ENCODE assay signal across 8 cellular contexts in genomic region chr2:108719149-108720044, GRCh38. TPM values are rescaled to one million over a fixed set of nuclear protein-coding genes. Genes with fewer than 3 reads are reported as not detected.
DNase-seq lines count a peak whose midpoint lies in the region; ATAC-seq, FAIRE-seq and TF ChIP-seq lines count a peak whose summit lies in the region.

Gene RANBP2, plus strand, starts transcription at chr2:108719482. Its CDS starts 125 bp downstream, at chr2:108719607.

- peak; percentile 95 for TF ChIP-seq POLR2A in H54 (IDR thresholded peaks at IDR 0.05; ENCODE audit: low read depth, low read length)

- no peaks in the 10 kb centered on the region for H3K27me3 ChIP-seq in fibroblast of lung (ENCODE audit: control insufficient read depth, insufficient read depth, low read length)
- no peaks in the 10 kb centered on the region for H3K27me3 ChIP-seq in naive thymus-derived CD4-positive, alpha-beta T cell (ENCODE audit: control insufficient read depth in 2 of 2, insufficient read depth in 2 of 2, low read length in 2 of 2)

- H3K27ac ChIP-seq in RWPE1 (peak within 1 kb of the TSS; percentile 88), fibroblast of lung (ENCODE audit: insufficient read depth, low read length) (peak within 1 kb of the TSS; percentile 96)
- peak within 1 kb of the TSS; percentile 96 for H3K27ac ChIP-seq in naive thymus-derived CD4-positive, alpha-beta T cell (ENCODE audit: low read depth, low read length)

- H3K4me1 ChIP-seq in fibroblast of lung (ENCODE audit: control insufficient read depth, extremely low read depth, insufficient read depth, low read length), result no peaks in the 10 kb centered on the region
- peaks cover 5 to 6% of the 10 kb centered on the region in 2 donors for H3K4me1 ChIP-seq in naive thymus-derived CD4-positive, alpha-beta T cell (ENCODE audit: control insufficient read depth in 2 of 2, insufficient read depth in 2 of 2, low read length in 2 of 2)

- ATAC-seq in activated T-helper 17 cell treated with anti-CD3 and anti-CD28 coated beads, Interleukin-2, amount 50 U/mL, for 72 hours (replicated peaks), result peak; percentile 99
- peak; percentile 98 for ATAC-seq in naive thymus-derived CD4-positive, alpha-beta T cell
- ATAC-seq in stimulated activated memory B cell treated with anti-CD40 and anti-IgM and Interleukin-4, amounts not matched to agents 10 μg/mL and 1 μg/mL and 100 μg/mL, for 72 hours, result peak; percentile 100

- intact Hi-C loops in naive thymus-derived CD4-positive, alpha-beta T cell (cut with micrococcal nuclease), result loop anchor here (1.0 to 10.0 kb wide), 7 partner anchors 67 to 1485 kb away; partner anchors contain the start of genes CCDC138 (in 2 of the 2), GCC2 (in 2 of the 2), LIMS1 (in 2 of the 2) and NPHP1 (in 1 of the 2)

- H3K4me1 Mint-ChIP-seq in activated T-helper 17 cell treated with anti-CD3 and anti-CD28 coated beads, Interleukin-2, amount 50 U/mL, for 72 hours, result peaks cover 6% of the 10 kb centered on the region
- H3K4me1 Mint-ChIP-seq in naive thymus-derived CD4-positive, alpha-beta T cell, result peaks cover 14 to 43% (median 31%) of the 10 kb centered on the region in 7 donors
- peaks cover 29% of the 10 kb centered on the region for H3K4me1 Mint-ChIP-seq in stimulated activated memory B cell treated with anti-CD40 and anti-IgM and Interleukin-4, amounts not matched to agents 10 μg/mL and 1 μg/mL and 100 μg/mL, for 72 hours

- peaks cover 33% of the 10 kb centered on the region for H3K79me2 ChIP-seq in fibroblast of lung (ENCODE audit: control insufficient read depth, insufficient read depth, low read length)

- DNase-seq in ELF-1 (ENCODE audit: low read depth, low spot score) (peak; percentile 98), H54 (ENCODE audit: insufficient read length, low spot score) (peak; percentile 85), LoVo (ENCODE audit: low spot score) (peak; percentile 95), RWPE1 (ENCODE audit: low spot score) (peak; percentile 73), fibroblast of lung (ENCODE audit: low read depth in 2 of 2) (peak; percentile 99)
- peak; percentile 86 to 95 (median 93) for DNase-seq in naive thymus-derived CD4-positive, alpha-beta T cell

- H3K4me3 Mint-ChIP-seq in activated T-helper 17 cell treated with anti-CD3 and anti-CD28 coated beads, Interleukin-2, amount 50 U/mL, for 72 hours, result peak within 1 kb of the TSS; percentile 99
- peak within 1 kb of the TSS; percentile 94 to 98 (median 97) for H3K4me3 Mint-ChIP-seq in naive thymus-derived CD4-positive, alpha-beta T cell
- peak within 1 kb of the TSS; percentile 92 for H3K4me3 Mint-ChIP-seq in stimulated activated memory B cell treated with anti-CD40 and anti-IgM and Interleukin-4, amounts not matched to agents 10 μg/mL and 1 μg/mL and 100 μg/mL, for 72 hours

- peak; percentile 89 for FAIRE-seq in H54 (lab: Jason Lieb, UNC)

- peaks cover 28% of the 10 kb centered on the region for H3K36me3 Mint-ChIP-seq in activated T-helper 17 cell treated with anti-CD3 and anti-CD28 coated beads, Interleukin-2, amount 50 U/mL, for 72 hours (ENCODE audit: low read depth)
- H3K36me3 Mint-ChIP-seq in naive thymus-derived CD4-positive, alpha-beta T cell, result peaks cover 0 to 1% (median 0%) of the 10 kb centered on the region in 5 donors
- H3K36me3 Mint-ChIP-seq in stimulated activated memory B cell treated with anti-CD40 and anti-IgM and Interleukin-4, amounts not matched to agents 10 μg/mL and 1 μg/mL and 100 μg/mL, for 72 hours, result no peaks in the 10 kb centered on the region

- H3K27me3 Mint-ChIP-seq in activated T-helper 17 cell treated with anti-CD3 and anti-CD28 coated beads, Interleukin-2, amount 50 U/mL, for 72 hours, result no peaks in the 10 kb centered on the region
- no peaks in the 10 kb centered on the region for H3K27me3 Mint-ChIP-seq in naive thymus-derived CD4-positive, alpha-beta T cell
- H3K27me3 Mint-ChIP-seq in stimulated activated memory B cell treated with anti-CD40 and anti-IgM and Interleukin-4, amounts not matched to agents 10 μg/mL and 1 μg/mL and 100 μg/mL, for 72 hours, result no peaks in the 10 kb centered on the region

- no peaks in the 10 kb centered on the region for H4K20me1 ChIP-seq in fibroblast of lung (ENCODE audit: control insufficient read depth, extremely low read depth, insufficient read depth, low read length)

- H3K9ac ChIP-seq in fibroblast of lung (ENCODE audit: insufficient read depth, low read length), result peak within 1 kb of the TSS; percentile 95

- no peaks in the 10 kb centered on the region for H3K9me3 ChIP-seq in fibroblast of lung (ENCODE audit: control insufficient read depth, insufficient read depth, low read depth, low read length)
- no peaks in the 10 kb centered on the region for H3K9me3 ChIP-seq in naive thymus-derived CD4-positive, alpha-beta T cell (ENCODE audit: control insufficient read depth in 2 of 3, low read length in 3 of 3)

- CTCF ChIA-PET in RWPE1 (lab: Yijun Ruan, JAX), result no interaction called here
- CTCF ChIA-PET in naive thymus-derived CD4-positive, alpha-beta T cell (lab: Charles Lee), result no interaction called here

- H3K27ac Mint-ChIP-seq in activated T-helper 17 cell treated with anti-CD3 and anti-CD28 coated beads, Interleukin-2, amount 50 U/mL, for 72 hours, result peak within 1 kb of the TSS; percentile 98
- peak within 1 kb of the TSS; percentile 97 to 99 (median 99) for H3K27ac Mint-ChIP-seq in naive thymus-derived CD4-positive, alpha-beta T cell
- peak within 1 kb of the TSS; percentile 97 for H3K27ac Mint-ChIP-seq in stimulated activated memory B cell treated with anti-CD40 and anti-IgM and Interleukin-4, amounts not matched to agents 10 μg/mL and 1 μg/mL and 100 μg/mL, for 72 hours

- peak within 1 kb of the TSS; percentile 73 for H3K4me2 ChIP-seq in fibroblast of lung (ENCODE audit: extremely low read depth, insufficient read depth, low read length)

- TF ChIP-seq CTCF in RWPE1 (conservative IDR thresholded peaks at IDR 0.05; ENCODE audit: low read depth), result no peak
- no peak for TF ChIP-seq CTCF in fibroblast of lung (conservative IDR thresholded peaks at IDR 0.05 in 1 of 2, IDR thresholded peaks at IDR 0.05 in 1 of 2; ENCODE audit: low read depth in 1 of 2, low read length in 2 of 2)

- H3K36me3 ChIP-seq in fibroblast of lung (ENCODE audit: control insufficient read depth, insufficient read depth, low read length), result no peaks in the 10 kb centered on the region
- H3K36me3 ChIP-seq in naive thymus-derived CD4-positive, alpha-beta T cell (ENCODE audit: control insufficient read depth in 2 of 3, insufficient read depth in 3 of 3, low read length in 3 of 3), result no peaks in the 10 kb centered on the region

- H3K9me3 Mint-ChIP-seq in activated T-helper 17 cell treated with anti-CD3 and anti-CD28 coated beads, Interleukin-2, amount 50 U/mL, for 72 hours, result no peaks in the 10 kb centered on the region
- peaks cover 0 to 4% (median 0%) of the 10 kb centered on the region in 11 donors for H3K9me3 Mint-ChIP-seq in naive thymus-derived CD4-positive, alpha-beta T cell
- no peaks in the 10 kb centered on the region for H3K9me3 Mint-ChIP-seq in stimulated activated memory B cell treated with anti-CD40 and anti-IgM and Interleukin-4, amounts not matched to agents 10 μg/mL and 1 μg/mL and 100 μg/mL, for 72 hours

- H3K4me3 ChIP-seq in fibroblast of lung (replicated peaks in 1 of 4; ENCODE audit: control extremely low read depth in 1 of 4, insufficient read depth in 1 of 4, low read depth in 3 of 4, low read length in 4 of 4), result peak within 1 kb of the TSS; percentile 79 to 89 (median 84)
- peak within 1 kb of the TSS; percentile 97 for H3K4me3 ChIP-seq in naive thymus-derived CD4-positive, alpha-beta T cell (ENCODE audit: low read length)

- peak within 1 kb of the TSS; percentile 81 for H2AFZ ChIP-seq in fibroblast of lung (ENCODE audit: low read length)

- POLR2A ChIA-PET in RWPE1 (lab: Yijun Ruan, JAX; ENCODE audit: low non-redundant PET), result interaction anchor here (0.7 kb wide), 1 partner anchor 667 kb away, joined by 3 read pairs; no protein-coding TSS in a partner anchor
- POLR2A ChIA-PET in naive thymus-derived CD4-positive, alpha-beta T cell (lab: Charles Lee), result interaction anchor here (0.7 to 1.5 kb wide), 5 partner anchors 82 to 270 kb away, joined by 3 to 8 read pairs (median 4); partner anchors contain the start of gene GCC2

RNA-seq across cellular contexts. Expression of gene RANBP2, which starts in this region (rescaled TPM):
- 10 to 100 TPM; 54.8 to 81.6 TPM for total RNA-seq in activated T-helper 17 cell treated with anti-CD3 and anti-CD28 coated beads, Interleukin-2, amount 50 U/mL, for 72 hours
- 49.3 and 59.3 TPM in 2 replicates for total RNA-seq in fibroblast of lung
- 16.9 and 17.2 TPM in 2 replicates for polyA plus RNA-seq in fibroblast of lung
- 18.3 and 21.3 TPM in 2 replicates for polyA plus RNA-seq in fibroblast of lung (2012)
- 2.7 and 4.0 TPM in 2 replicates for polyA minus RNA-seq in fibroblast of lung (ENCODE audit: low replicate concordance)
- total RNA-seq in naive thymus-derived CD4-positive, alpha-beta T cell, result 100 to 1,000 TPM in 2 of 5 experiments, 10 to 100 TPM in 3; 63.4 to 118 (median 88.6) TPM
- 10 to 100 TPM; 15.2 to 19.1 TPM for polyA plus RNA-seq in naive thymus-derived CD4-positive, alpha-beta T cell

Comparison
In these comparisons a context has a peak if more than half of its experiments do, and no peak if none do; other contexts are left out.
1. Peak in every context shown above with its lines: DNase-seq, ATAC-seq, H3K4me3 ChIP-seq and H3K27ac ChIP-seq.